29 cellular contexts compared by ENCODE assay signal in genomic region chr7:23615331-23615730, GRCh38.
"Had no signal": no experiment of that assay in that cellular context is flagged by ENCODE, and none has a peak within 500 bp of the region (broad histone marks: within the 10 kb centered on the region; RNA-seq: fewer than 3 reads in every experiment).

No MANE protein-coding gene starts in this region.

- H3K27me3 ChIP-seq: body of pancreas, cardiac muscle cell, neutrophil, ovary, sigmoid colon, tibial nerve had no signal

- DNase-seq: activated CD4-positive, alpha-beta memory T cell treated with anti-CD3 and anti-CD28 coated beads, Interleukin-2, amount 10 ng/mL, durations not matched to agents 7 days and 5 days; activated CD4-positive, alpha-beta T cell treated with anti-CD3 and anti-CD28 coated beads, Interleukin-2, amount 10 ng/mL, durations not matched to agents 7 days and 5 days; activated CD4-positive, CD25-positive, alpha-beta regulatory T cell treated with anti-CD3 and anti-CD28 coated beads, Interleukin-2, amount 50 U/mL, for 72 hours; activated CD8-positive, alpha-beta memory T cell treated with anti-CD3 and anti-CD28 coated beads, Interleukin-2, amount 50 U/mL, for 48 hours; activated gamma-delta T cell treated with Interleukin-2 at 50 U/mL for 16 hours; activated naive CD4-positive, alpha-beta T cell treated with anti-CD3 and anti-CD28 coated beads, Interleukin-2, amount 50 U/mL, for 16 hours; activated T-cell treated with anti-CD3 and anti-CD28 coated beads, Interleukin-2, amount 50 U/mL, for 24 hours; body of pancreas; cerebellar nuclear complex; cortex of kidney; effector memory CD8-positive, alpha-beta T cell; erythroblast; left ventricle myocardium superior; naive B cell; nephron progenitor cell; retina; sigmoid colon; small intestine; stimulated activated CD4-positive, alpha-beta T cell treated with anti-CD3 and anti-CD28 coated beads, Interleukin-1b, Interleukin-23, amount 100 ng/mL, for 48 hours; stimulated activated CD4-positive, alpha-beta T cell treated with anti-CD3 and anti-CD28 coated beads, Interleukin-4, amount 100 ng/mL, for 4 hours; stimulated activated CD8-positive, alpha-beta memory T cell treated with anti-CD3 and anti-CD28 coated beads, Interleukin-4, amount 100 ng/mL, for 48 hours; stimulated activated naive CD8-positive, alpha-beta T cell treated with anti-CD3 and anti-CD28 coated beads, Interleukin-15, amount 100 ng/mL, for 72 hours; T-helper 2 cell had no signal

- H3K27me3 Mint-ChIP-seq: activated CD4-positive, alpha-beta memory T cell treated with anti-CD3 and anti-CD28 coated beads, Interleukin-2, amount 10 ng/mL, durations not matched to agents 7 days and 5 days; activated CD4-positive, alpha-beta T cell treated with anti-CD3 and anti-CD28 coated beads, Interleukin-2, amount 10 ng/mL, durations not matched to agents 7 days and 5 days; activated T-cell treated with anti-CD3 and anti-CD28 coated beads, Interleukin-2, amount 50 U/mL, for 24 hours; effector memory CD8-positive, alpha-beta T cell; naive B cell; stimulated activated memory B cell treated with anti-CD40 and anti-IgM and Interleukin-4, amounts not matched to agents 10 μg/mL and 1 μg/mL and 100 μg/mL, for 72 hours; stimulated activated naive CD8-positive, alpha-beta T cell treated with anti-CD3 and anti-CD28 coated beads, Interleukin-15, amount 100 ng/mL, for 72 hours had no signal

- H3K4me3 Mint-ChIP-seq: activated CD4-positive, alpha-beta memory T cell treated with anti-CD3 and anti-CD28 coated beads, Interleukin-2, amount 10 ng/mL, durations not matched to agents 7 days and 5 days; activated CD4-positive, alpha-beta T cell treated with anti-CD3 and anti-CD28 coated beads, Interleukin-2, amount 10 ng/mL, durations not matched to agents 7 days and 5 days; activated T-cell treated with anti-CD3 and anti-CD28 coated beads, Interleukin-2, amount 50 U/mL, for 24 hours; effector memory CD8-positive, alpha-beta T cell; naive B cell; nephron progenitor cell; stimulated activated memory B cell treated with anti-CD40 and anti-IgM and Interleukin-4, amounts not matched to agents 10 μg/mL and 1 μg/mL and 100 μg/mL, for 72 hours; stimulated activated naive CD8-positive, alpha-beta T cell treated with anti-CD3 and anti-CD28 coated beads, Interleukin-15, amount 100 ng/mL, for 72 hours had no signal

- H3K27ac ChIP-seq: body of pancreas, cardiac muscle cell, neutrophil, ovary, prostate gland, sigmoid colon, tibial nerve had no signal

- H3K9me3 ChIP-seq: body of pancreas, neutrophil, ovary, prostate gland had no signal

- H3K4me3 ChIP-seq: body of pancreas, cardiac muscle cell, ovary, prostate gland, sigmoid colon, tibial nerve had no signal

- H3K36me3 ChIP-seq: ovary, prostate gland had no signal

- ATAC-seq: body of pancreas; effector memory CD8-positive, alpha-beta T cell; left ventricle myocardium superior; stimulated activated memory B cell treated with anti-CD40 and anti-IgM and Interleukin-4, amounts not matched to agents 10 μg/mL and 1 μg/mL and 100 μg/mL, for 72 hours; stimulated activated naive CD8-positive, alpha-beta T cell treated with anti-CD3 and anti-CD28 coated beads, Interleukin-15, amount 100 ng/mL, for 72 hours had no signal

- H3K4me1 ChIP-seq: body of pancreas, prostate gland, sigmoid colon, tibial nerve had no signal

- H3K27ac Mint-ChIP-seq: activated CD4-positive, alpha-beta memory T cell treated with anti-CD3 and anti-CD28 coated beads, Interleukin-2, amount 10 ng/mL, durations not matched to agents 7 days and 5 days; activated CD4-positive, alpha-beta T cell treated with anti-CD3 and anti-CD28 coated beads, Interleukin-2, amount 10 ng/mL, durations not matched to agents 7 days and 5 days; activated T-cell treated with anti-CD3 and anti-CD28 coated beads, Interleukin-2, amount 50 U/mL, for 24 hours; effector memory CD8-positive, alpha-beta T cell; nephron progenitor cell; stimulated activated memory B cell treated with anti-CD40 and anti-IgM and Interleukin-4, amounts not matched to agents 10 μg/mL and 1 μg/mL and 100 μg/mL, for 72 hours; stimulated activated naive CD8-positive, alpha-beta T cell treated with anti-CD3 and anti-CD28 coated beads, Interleukin-15, amount 100 ng/mL, for 72 hours had no signal

- H3K4me1 Mint-ChIP-seq: activated CD4-positive, alpha-beta memory T cell treated with anti-CD3 and anti-CD28 coated beads, Interleukin-2, amount 10 ng/mL, durations not matched to agents 7 days and 5 days; activated CD4-positive, alpha-beta T cell treated with anti-CD3 and anti-CD28 coated beads, Interleukin-2, amount 10 ng/mL, durations not matched to agents 7 days and 5 days; naive B cell; nephron progenitor cell; stimulated activated memory B cell treated with anti-CD40 and anti-IgM and Interleukin-4, amounts not matched to agents 10 μg/mL and 1 μg/mL and 100 μg/mL, for 72 hours; stimulated activated naive CD8-positive, alpha-beta T cell treated with anti-CD3 and anti-CD28 coated beads, Interleukin-15, amount 100 ng/mL, for 72 hours had no signal
